Comparison of ENCODE assay signal across 1 cellular context in the genomic region with DNA sequence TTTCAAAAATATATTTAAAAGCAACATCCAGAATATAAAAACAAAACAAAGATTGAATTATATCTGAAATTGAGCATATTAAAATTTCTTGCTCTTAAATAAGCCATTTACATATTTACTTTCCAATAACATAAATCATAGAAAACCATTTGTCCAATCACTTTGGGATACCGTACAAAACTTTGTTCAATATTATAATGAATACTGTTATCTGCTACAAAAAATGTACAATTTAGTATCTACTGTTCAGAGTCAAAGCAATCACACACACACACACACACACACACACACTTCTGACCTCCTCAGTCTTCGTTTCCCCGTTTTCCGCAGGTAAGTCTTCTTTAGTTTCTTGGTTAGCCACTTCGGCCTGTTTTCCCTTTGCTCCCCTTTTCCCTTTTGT.
TF ChIP-seq lines count a peak whose summit lies in the region.

No MANE protein-coding gene starts in this region.

TF ChIP-seq in WTC11, 78 proteins besides CTCF, POLR2A, EP300 and RAD21 (continued from another document):
- TF ChIP-seq, protein P1, sequence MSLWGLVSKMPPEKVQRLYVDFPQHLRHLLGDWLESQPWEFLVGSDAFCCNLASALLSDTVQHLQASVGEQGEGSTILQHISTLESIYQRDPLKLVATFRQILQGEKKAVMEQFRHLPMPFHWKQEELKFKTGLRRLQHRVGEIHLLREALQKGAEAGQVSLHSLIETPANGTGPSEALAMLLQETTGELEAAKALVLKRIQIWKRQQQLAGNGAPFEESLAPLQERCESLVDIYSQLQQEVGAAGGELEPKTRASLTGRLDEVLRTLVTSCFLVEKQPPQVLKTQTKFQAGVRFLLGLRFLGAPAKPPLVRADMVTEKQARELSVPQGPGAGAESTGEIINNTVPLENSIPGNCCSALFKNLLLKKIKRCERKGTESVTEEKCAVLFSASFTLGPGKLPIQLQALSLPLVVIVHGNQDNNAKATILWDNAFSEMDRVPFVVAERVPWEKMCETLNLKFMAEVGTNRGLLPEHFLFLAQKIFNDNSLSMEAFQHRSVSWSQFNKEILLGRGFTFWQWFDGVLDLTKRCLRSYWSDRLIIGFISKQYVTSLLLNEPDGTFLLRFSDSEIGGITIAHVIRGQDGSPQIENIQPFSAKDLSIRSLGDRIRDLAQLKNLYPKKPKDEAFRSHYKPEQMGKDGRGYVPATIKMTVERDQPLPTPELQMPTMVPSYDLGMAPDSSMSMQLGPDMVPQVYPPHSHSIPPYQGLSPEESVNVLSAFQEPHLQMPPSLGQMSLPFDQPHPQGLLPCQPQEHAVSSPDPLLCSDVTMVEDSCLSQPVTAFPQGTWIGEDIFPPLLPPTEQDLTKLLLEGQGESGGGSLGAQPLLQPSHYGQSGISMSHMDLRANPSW (CRISPR knock-in tag; conservative IDR thresholded peaks at IDR 0.05; ENCODE audit: low read depth): no peak
